In genomic region chr11:34651551-34651950, GRCh38 we compare ENCODE assay signal across 17 cellular contexts. TPM values are rescaled to one million over a fixed set of nuclear protein-coding genes. Genes with fewer than 3 reads are reported as not detected.
DNase-seq lines count a peak whose midpoint lies in the region; ATAC-seq and TF ChIP-seq lines count a peak whose summit lies in the region.
"Had no signal": no experiment of that assay in that cellular context is flagged by ENCODE, and none has a peak within 500 bp of the region (broad histone marks: within the 10 kb centered on the region; RNA-seq: fewer than 3 reads in every experiment).

No MANE protein-coding gene starts in this region.

- H3K27ac ChIP-seq in 22Rv1 = peak overlapping the region; percentile 20; the same call in 1 of the 2 replicates

- DNase-seq in Daoy (ENCODE audit: low read depth) (peak; percentile 38), T-helper 17 cell (no peak), glomerular visceral epithelial cell (ENCODE audit: extremely low spot score) (peak; percentile 43), GM03348 (ENCODE audit: low spot score) (no peak), BE2C (no peak)
- DNase-seq in activated naive CD4-positive, alpha-beta T cell treated with anti-CD3 and anti-CD28 coated beads, Interleukin-2, amount 50 U/mL, for 16 hours = no peak
- DNase-seq: activated CD8-positive, alpha-beta T cell treated with anti-CD3 and anti-CD28 coated beads, Interleukin-2, amount 10 ng/mL, durations not matched to agents 7 days and 5 days; activated effector memory CD4-positive, alpha-beta T cell treated with Interleukin-2 at 50 U/mL for 16 hours; body of pancreas; NCI-H2029 treated with DMSO at 0.1 percent for 48 hours; NCI-H82; SHP77 treated with DMSO at 0.1 percent for 48 hours; stimulated activated CD4-positive, alpha-beta T cell treated with anti-CD3 and anti-CD28 coated beads, Interleukin-12 subunit alpha, Interleukin-12 subunit beta, amount 100 ng/mL, for 4 hours had no signal

- no peaks in the 10 kb centered on the region for H3K36me3 ChIP-seq in BE2C

- ATAC-seq in T-helper 17 cell (no peak), HG02798 (IDR thresholded peaks at IDR 0.05; ENCODE audit: poor library complexity, unreplicated experiment) (no peak)
- ATAC-seq: activated CD8-positive, alpha-beta T cell treated with anti-CD3 and anti-CD28 coated beads, Interleukin-2, amount 10 ng/mL, durations not matched to agents 7 days and 5 days; body of pancreas had no signal

- peaks cover 14% of the 10 kb centered on the region for H3K27me3 Mint-ChIP-seq in T-helper 17 cell

- H3K27ac Mint-ChIP-seq in T-helper 17 cell = no peak overlapping the region
- H3K27ac Mint-ChIP-seq: activated CD8-positive, alpha-beta T cell treated with anti-CD3 and anti-CD28 coated beads, Interleukin-2, amount 10 ng/mL, durations not matched to agents 7 days and 5 days; mesothelial cell of epicardium had no signal

- peak overlapping the region; percentile 43 for H3K4me3 Mint-ChIP-seq in T-helper 17 cell
- H3K4me3 Mint-ChIP-seq: activated CD8-positive, alpha-beta T cell treated with anti-CD3 and anti-CD28 coated beads, Interleukin-2, amount 10 ng/mL, durations not matched to agents 7 days and 5 days; mesothelial cell of epicardium had no signal

- H3K4me1 ChIP-seq in BE2C = no peaks in the 10 kb centered on the region

- H3K27me3 ChIP-seq in BE2C = no peaks in the 10 kb centered on the region
- H3K27me3 ChIP-seq: body of pancreas had no signal

- H3K4me1 Mint-ChIP-seq in T-helper 17 cell = peaks cover 22% of the 10 kb centered on the region

- peaks cover 1% of the 10 kb centered on the region for H3K36me3 Mint-ChIP-seq in T-helper 17 cell (ENCODE audit: low read depth)
- H3K36me3 Mint-ChIP-seq: mesothelial cell of epicardium had no signal

- H3K4me3 ChIP-seq in BE2C (ENCODE audit: low read depth, low read length) = no peak overlapping the region
- H3K4me3 ChIP-seq: body of pancreas had no signal

- TF ChIP-seq CTCF in 22Rv1 (IDR thresholded peaks at IDR 0.05) (no peak), BE2C (IDR thresholded peaks at IDR 0.05; ENCODE audit: low read depth, low read length) (no peak)

- no peaks in the 10 kb centered on the region for H3K9me3 ChIP-seq in T-helper 17 cell (ENCODE audit: control insufficient read depth, low read length, poor library complexity, severe bottlenecking)
- H3K9me3 ChIP-seq in BE2C = no peaks in the 10 kb centered on the region
- H3K9me3 ChIP-seq: body of pancreas had no signal

RNA-seq across cellular contexts. Expression of gene EHF, which starts 30.7 kb away (rescaled TPM):
- 0.57 and 1.1 TPM in 2 replicates for total RNA-seq in Daoy (2014; rRNA removed; shearing (Covaris generic))
- total RNA-seq in T-helper 17 cell = under 1 TPM; 0.34 to 0.65 TPM
- polyA plus RNA-seq in BE2C (2012; ENCODE audit: insufficient read depth, insufficient read length, low read depth) = not detected
- total RNA-seq: activated CD8-positive, alpha-beta T cell treated with anti-CD3 and anti-CD28 coated beads, Interleukin-2, amount 10 ng/mL, durations not matched to agents 7 days and 5 days had no signal
- polyA plus RNA-seq: BJ had no signal

Comparison
In these comparisons a context has a peak if more than half of its experiments do, and no peak if none do; other contexts are left out.
1. DNase-seq: peak in Daoy (single experiment) and glomerular visceral epithelial cell (single experiment); none in T-helper 17 cell (0 of 3), GM03348 (single experiment), BE2C (single experiment) and activated naive CD4-positive, alpha-beta T cell treated with anti-CD3 and anti-CD28 coated beads, Interleukin-2, amount 50 U/mL, for 16 hours (single experiment).